11 cellular contexts compared by ENCODE assay signal in the genomic region with DNA sequence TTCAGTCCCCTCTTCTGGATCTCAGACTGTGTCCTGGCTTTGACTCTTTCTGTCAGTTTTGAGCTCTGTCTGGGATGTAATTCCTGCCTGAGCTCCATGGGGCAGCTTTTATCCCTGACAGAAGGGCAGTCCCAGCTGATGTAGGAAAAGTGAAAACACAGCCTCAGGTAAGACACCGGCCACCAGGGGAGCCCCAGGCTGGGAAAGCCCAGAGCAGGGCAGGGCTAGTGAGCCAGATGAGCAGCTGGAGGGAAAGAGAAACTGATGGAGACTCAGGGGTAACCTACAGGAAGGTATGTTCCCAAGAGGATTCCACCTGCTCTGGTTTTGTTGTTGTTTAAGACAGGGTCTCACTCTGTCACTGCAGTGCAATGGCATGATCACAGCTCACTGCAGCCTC. TPM values are rescaled to one million over a fixed set of nuclear protein-coding genes. Genes with fewer than 3 reads are reported as not detected.
"Had no signal": no experiment of that assay in that cellular context is flagged by ENCODE, and none has a peak within 500 bp of the region (broad histone marks: within the 10 kb centered on the region; RNA-seq: fewer than 3 reads in every experiment).

No MANE protein-coding gene starts in this region.

RNA-seq across cellular contexts. Expression of gene IFNL3, which starts 0.4 kb away (rescaled TPM):
- total RNA-seq: astrocyte; cardiac septum; colonic mucosa; fibroblast of lung; gastrocnemius medialis; heart right ventricle; left ventricle myocardium superior; neural crest cell; osteocyte; suprapubic skin; T-helper 2 cell treated with Interferon-gamma antibody and Interleukin-4, amounts not matched to agents 100 ng/mL and 5 ng/mL, for 36 hours had no signal
- polyA plus RNA-seq: fibroblast of lung, heart right ventricle had no signal

RNA-seq across cellular contexts. Expression of gene IFNL4, which starts 3.5 kb away (rescaled TPM):
- total RNA-seq: astrocyte; cardiac septum; colonic mucosa; fibroblast of lung; gastrocnemius medialis; heart right ventricle; left ventricle myocardium superior; neural crest cell; osteocyte; suprapubic skin; T-helper 2 cell treated with Interferon-gamma antibody and Interleukin-4, amounts not matched to agents 100 ng/mL and 5 ng/mL, for 36 hours had no signal
- polyA plus RNA-seq: fibroblast of lung, heart right ventricle had no signal

RNA-seq across cellular contexts. Expression of gene IFNL2, which starts 23.0 kb away (rescaled TPM):
- total RNA-seq: astrocyte; cardiac septum; colonic mucosa; fibroblast of lung; gastrocnemius medialis; heart right ventricle; left ventricle myocardium superior; neural crest cell; osteocyte; suprapubic skin; T-helper 2 cell treated with Interferon-gamma antibody and Interleukin-4, amounts not matched to agents 100 ng/mL and 5 ng/mL, for 36 hours had no signal
- polyA plus RNA-seq: fibroblast of lung, heart right ventricle had no signal

RNA-seq across cellular contexts. Expression of gene SYCN, which starts 41.1 kb away (rescaled TPM):
- total RNA-seq: astrocyte; cardiac septum; fibroblast of lung; gastrocnemius medialis; left ventricle myocardium superior; neural crest cell; osteocyte; suprapubic skin; T-helper 2 cell treated with Interferon-gamma antibody and Interleukin-4, amounts not matched to agents 100 ng/mL and 5 ng/mL, for 36 hours had no signal
- polyA plus RNA-seq: fibroblast of lung, heart right ventricle had no signal

RNA-seq across cellular contexts. Expression of gene NCCRP1, which starts 48.4 kb away (rescaled TPM):
- total RNA-seq: astrocyte; cardiac septum; colonic mucosa; fibroblast of lung; gastrocnemius medialis; heart right ventricle; left ventricle myocardium superior; neural crest cell; osteocyte; T-helper 2 cell treated with Interferon-gamma antibody and Interleukin-4, amounts not matched to agents 100 ng/mL and 5 ng/mL, for 36 hours had no signal
- polyA plus RNA-seq: fibroblast of lung had no signal
